ENCODE assay signal across 21 cellular contexts in genomic region chr2:97720746-97721145, GRCh38. TPM values are rescaled to one million over a fixed set of nuclear protein-coding genes. Genes with fewer than 3 reads are reported as not detected.
A peak's percentile ranks its signal among the peaks of the same experiment; 100 is the strongest.
DNase-seq lines count a peak whose midpoint lies in the region; ATAC-seq and TF ChIP-seq lines count a peak whose summit lies in the region.
"Had no signal": no experiment of that assay in that cellular context is flagged by ENCODE, and none has a peak within 500 bp of the region (broad histone marks: within the 10 kb centered on the region; RNA-seq: fewer than 3 reads in every experiment).

No MANE protein-coding gene starts in this region.

- no peak for TF ChIP-seq POLR2A in spleen (IDR thresholded peaks at IDR 0.05)

- no peak for DNase-seq in activated T-cell treated with anti-CD3 and anti-CD28 coated beads, Interleukin-2, amount 50 U/mL, for 24 hours
- no peak for DNase-seq in activated T-cell treated with anti-CD3 and anti-CD28 coated beads, Interleukin-2, amount 50 U/mL, for 1 hour
- no peak for DNase-seq in activated naive CD8-positive, alpha-beta T cell treated with anti-CD3 and anti-CD28 coated beads, Interleukin-2, amount 50 U/mL, for 24 hours
- DNase-seq in spleen: peak; percentile 18
- no peak for DNase-seq in AG08395 (ENCODE audit: low spot score)
- DNase-seq: dermis blood vessel endothelial cell; gastrocnemius medialis; GM23248; MV-4-11; NCI-H2081; NCI-H524; nucleus accumbens; SHP77; stimulated activated CD4-positive, alpha-beta T cell treated with anti-CD3 and anti-CD28 coated beads, Interleukin-15, amount 100 ng/mL, for 24 hours; stimulated activated naive B cell treated with anti-CD40 and anti-IgM and Interleukin-4, amounts not matched to agents 10 μg/mL and 1 μg/mL and 100 μg/mL, for 72 hours had no signal

- ATAC-seq in activated naive CD8-positive, alpha-beta T cell treated with anti-CD3 and anti-CD28 coated beads, Interleukin-2, amount 50 U/mL, for 24 hours: no peak
- ATAC-seq in HG02938 (IDR thresholded peaks at IDR 0.05; ENCODE audit: unreplicated experiment) (no peak), GM21423 (IDR thresholded peaks at IDR 0.05; ENCODE audit: unreplicated experiment) (no peak)
- ATAC-seq: gastrocnemius medialis; mucosa of descending colon; stimulated activated naive B cell treated with anti-CD40 and anti-IgM and Interleukin-4, amounts not matched to agents 10 μg/mL and 1 μg/mL and 100 μg/mL, for 72 hours had no signal

- H3K4me2 ChIP-seq in Loucy (ENCODE audit: low read depth, low read length, poor library complexity, severe bottlenecking): peak overlapping the region; percentile 92

- H3K4me3 ChIP-seq in Loucy (ENCODE audit: low read length, poor library complexity, severe bottlenecking): no peak overlapping the region
- no peak overlapping the region for H3K4me3 ChIP-seq in spleen
- H3K4me3 ChIP-seq: gastrocnemius medialis, GM23248, mucosa of descending colon, right atrium auricular region, tibial nerve had no signal

- peaks cover 62% of the 10 kb centered on the region for H3K4me1 ChIP-seq in Loucy (ENCODE audit: insufficient read depth, low read length, poor library complexity, severe bottlenecking)
- H3K4me1 ChIP-seq in spleen: peaks cover 0 to 97% (median 33%) of the 10 kb centered on the region in 6 donors
- H3K4me1 ChIP-seq: gastrocnemius medialis, tibial nerve had no signal

- no peak overlapping the region for H2AFZ ChIP-seq in Loucy (ENCODE audit: low read length)
- H2AFZ ChIP-seq: GM23248 had no signal

- H3K27ac ChIP-seq in spleen: peak overlapping the region in 3 of 8 donors; percentile 26 to 47 (median 41)
- H3K27ac ChIP-seq: gastrocnemius medialis, GM23248, right atrium auricular region, tibial nerve had no signal

- H3K4me1 Mint-ChIP-seq in activated T-cell treated with anti-CD3 and anti-CD28 coated beads, Interleukin-2, amount 50 U/mL, for 24 hours (ENCODE audit: low read depth): peaks cover 88% of the 10 kb centered on the region
- peaks cover 86% of the 10 kb centered on the region for H3K4me1 Mint-ChIP-seq in activated naive CD8-positive, alpha-beta T cell treated with anti-CD3 and anti-CD28 coated beads, Interleukin-2, amount 50 U/mL, for 24 hours

- H4K20me1 ChIP-seq in Loucy (ENCODE audit: insufficient read depth, low read length, poor library complexity, severe bottlenecking): peaks cover 54% of the 10 kb centered on the region

- H3K27ac Mint-ChIP-seq in activated T-cell treated with anti-CD3 and anti-CD28 coated beads, Interleukin-2, amount 50 U/mL, for 24 hours: peak overlapping the region; percentile 99
- H3K27ac Mint-ChIP-seq in activated naive CD8-positive, alpha-beta T cell treated with anti-CD3 and anti-CD28 coated beads, Interleukin-2, amount 50 U/mL, for 24 hours: peak overlapping the region; percentile 89
- H3K27ac Mint-ChIP-seq: stimulated activated naive B cell treated with anti-CD40 and anti-IgM and Interleukin-4, amounts not matched to agents 10 μg/mL and 1 μg/mL and 100 μg/mL, for 72 hours had no signal

- H3K79me2 ChIP-seq in Loucy (ENCODE audit: insufficient read depth, low read length): peaks cover 97% of the 10 kb centered on the region

- H3K9me3 ChIP-seq in Loucy (ENCODE audit: insufficient read depth, low read depth, low read length) (no peaks in the 10 kb centered on the region), spleen (no peaks in the 10 kb centered on the region)
- H3K9me3 ChIP-seq: gastrocnemius medialis, mucosa of descending colon, right atrium auricular region had no signal

- peak overlapping the region; percentile 39 for H3K4me3 Mint-ChIP-seq in activated T-cell treated with anti-CD3 and anti-CD28 coated beads, Interleukin-2, amount 50 U/mL, for 24 hours
- H3K4me3 Mint-ChIP-seq in activated naive CD8-positive, alpha-beta T cell treated with anti-CD3 and anti-CD28 coated beads, Interleukin-2, amount 50 U/mL, for 24 hours: peak overlapping the region; percentile 27
- H3K4me3 Mint-ChIP-seq: stimulated activated naive B cell treated with anti-CD40 and anti-IgM and Interleukin-4, amounts not matched to agents 10 μg/mL and 1 μg/mL and 100 μg/mL, for 72 hours had no signal

- TF ChIP-seq CTCF in Loucy (conservative IDR thresholded peaks at IDR 0.05; ENCODE audit: low read length) (no peak), spleen (IDR thresholded peaks at IDR 0.05 in 8 of 11, conservative IDR thresholded peaks at IDR 0.05 in 3 of 11) (no peak)

- H3K9me3 Mint-ChIP-seq in activated T-cell treated with anti-CD3 and anti-CD28 coated beads, Interleukin-2, amount 50 U/mL, for 24 hours: no peaks in the 10 kb centered on the region
- no peaks in the 10 kb centered on the region for H3K9me3 Mint-ChIP-seq in activated naive CD8-positive, alpha-beta T cell treated with anti-CD3 and anti-CD28 coated beads, Interleukin-2, amount 50 U/mL, for 24 hours

- H3K36me3 ChIP-seq in Loucy (ENCODE audit: insufficient read depth, low read length) (peaks cover 44% of the 10 kb centered on the region), spleen (peaks cover 0 to 23% (median 0%) of the 10 kb centered on the region in 6 donors)
- H3K36me3 ChIP-seq: gastrocnemius medialis, right atrium auricular region, tibial nerve had no signal

- peaks cover 95% of the 10 kb centered on the region for H3K36me3 Mint-ChIP-seq in activated T-cell treated with anti-CD3 and anti-CD28 coated beads, Interleukin-2, amount 50 U/mL, for 24 hours (ENCODE audit: low read depth)
- peaks cover 68% of the 10 kb centered on the region for H3K36me3 Mint-ChIP-seq in activated naive CD8-positive, alpha-beta T cell treated with anti-CD3 and anti-CD28 coated beads, Interleukin-2, amount 50 U/mL, for 24 hours (ENCODE audit: low read depth)

- H3K27me3 Mint-ChIP-seq in activated T-cell treated with anti-CD3 and anti-CD28 coated beads, Interleukin-2, amount 50 U/mL, for 24 hours: no peaks in the 10 kb centered on the region
- no peaks in the 10 kb centered on the region for H3K27me3 Mint-ChIP-seq in activated naive CD8-positive, alpha-beta T cell treated with anti-CD3 and anti-CD28 coated beads, Interleukin-2, amount 50 U/mL, for 24 hours
- H3K27me3 Mint-ChIP-seq: stimulated activated naive B cell treated with anti-CD40 and anti-IgM and Interleukin-4, amounts not matched to agents 10 μg/mL and 1 μg/mL and 100 μg/mL, for 72 hours had no signal

- intact Hi-C loops in spleen (cut with DNase I; ENCODE audit: low total_unique reads): no loop called here

- peaks cover 9% of the 10 kb centered on the region; the same call in 1 of the 2 replicates for H3F3A ChIP-seq in Loucy (ENCODE audit: low read depth)

- H3K27me3 ChIP-seq in Loucy (ENCODE audit: insufficient read depth, low read length, poor library complexity, severe bottlenecking) (no peaks in the 10 kb centered on the region), spleen (replicated peaks in 1 of 7) (no peaks in the 10 kb centered on the region)
- H3K27me3 ChIP-seq: gastrocnemius medialis, right atrium auricular region, tibial nerve had no signal

- H3K9ac ChIP-seq in Loucy (ENCODE audit: low read depth, low read length, poor library complexity, severe bottlenecking): peak overlapping the region; percentile 37
- H3K9ac ChIP-seq: GM23248 had no signal

- WGBS in spleen, 5 donors: 76 to 87% (median 79%) methylated on average over 2 of the region's 2 CpGs

- H3K9me2 ChIP-seq in Loucy (replicated peaks; ENCODE audit: low read depth, low read length): no peaks in the 10 kb centered on the region

RNA-seq across cellular contexts. Expression of gene ZAP70, which starts 7.4 kb away (rescaled TPM):
- 10 to 100 TPM; 49.9 to 96.1 (median 81.3) TPM for total RNA-seq in spleen
- polyA plus RNA-seq in spleen: 10 to 100 TPM; 35.2 to 50.4 (median 49.2) TPM
- total RNA-seq: dermis blood vessel endothelial cell, GM23248 had no signal
- polyA plus RNA-seq: GM23248 had no signal

RNA-seq across cellular contexts. Expression of gene C2orf92, which starts 51.2 kb away (rescaled TPM):
- total RNA-seq in spleen: 10 to 100 TPM in 5 of 7 donors, 1 to 10 TPM in 2; 9.2 to 33.6 (median 21.6) TPM
- polyA plus RNA-seq in spleen: 10 to 100 TPM in 2 of 3 donors, 1 to 10 TPM in 1; 5.7 to 24.7 (median 21.2) TPM

RNA-seq across cellular contexts. Expression of gene ACTR1B, which starts 56.9 kb away (rescaled TPM):
- total RNA-seq in spleen: 100 to 1,000 TPM in 1 of 7 donors, 10 to 100 TPM in 6; 70.8 to 101 (median 78.0) TPM
- 10 to 100 TPM; 59.7 to 90.2 (median 63.4) TPM for polyA plus RNA-seq in spleen
